In the genomic region with DNA sequence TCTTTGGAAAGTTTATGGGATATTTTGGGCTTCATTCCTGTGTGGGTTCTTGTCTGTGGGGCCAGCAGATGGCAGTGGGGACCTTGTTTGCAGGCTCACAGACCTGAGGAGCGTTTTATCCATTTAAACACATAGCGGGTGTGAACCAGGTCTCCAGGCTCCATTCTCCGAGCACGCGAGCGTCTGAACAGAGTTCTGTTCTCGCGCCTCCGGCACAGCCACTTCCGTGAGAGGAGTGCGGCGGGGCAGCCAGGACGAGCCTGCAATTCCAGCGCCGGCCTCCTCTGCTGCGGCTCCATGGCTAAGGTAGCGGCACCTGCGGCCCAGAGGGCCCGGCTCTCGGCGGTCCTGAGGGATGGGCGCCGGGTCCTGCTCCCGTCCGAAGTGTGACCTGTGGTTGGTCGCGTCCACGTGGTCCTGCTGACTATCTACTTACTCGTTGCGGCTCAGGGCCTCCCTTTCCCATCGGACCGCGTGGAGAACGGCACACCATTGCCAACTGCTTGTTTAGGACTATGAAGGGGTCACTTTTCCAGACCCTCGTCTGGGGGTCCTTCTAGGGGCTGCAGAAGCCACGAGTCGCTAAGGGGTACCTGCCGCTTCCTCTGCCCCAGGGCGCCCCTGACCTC, we compare ENCODE assay signal across 8 cellular contexts. TPM values are rescaled to one million over a fixed set of nuclear protein-coding genes. Genes with fewer than 3 reads are reported as not detected.
A peak's percentile ranks its signal among the peaks of the same experiment; 100 is the strongest.
DNase-seq lines count a peak whose midpoint lies in the region; ATAC-seq and TF ChIP-seq lines count a peak whose summit lies in the region.

No MANE protein-coding gene starts in this region.

- H3K9me3 Mint-ChIP-seq in activated naive CD4-positive, alpha-beta T cell treated with anti-CD3 and anti-CD28 coated beads, Interleukin-2, amount 10 ng/mL, durations not matched to agents 7 days and 5 days = no peaks in the 10 kb centered on the region
- H3K9me3 Mint-ChIP-seq in activated T-helper 17 cell treated with anti-CD3 and anti-CD28 coated beads, Interleukin-2, amount 50 U/mL, for 72 hours = no peaks in the 10 kb centered on the region

- CTCF ChIA-PET in activated naive CD4-positive, alpha-beta T cell treated with anti-CD3 and anti-CD28 coated beads, Interleukin-2, amount 10 ng/mL, durations not matched to agents 7 days and 5 days (lab: Charles Lee) = interaction anchor here (0.7 to 2.2 kb wide), 3 partner anchors 9 to 164 kb away, joined by 3 to 7 read pairs (median 4); no protein-coding TSS in a partner anchor

- H3K36me3 ChIP-seq in right atrium auricular region (no peaks in the 10 kb centered on the region), suprapubic skin (no peaks in the 10 kb centered on the region)

- no peaks in the 10 kb centered on the region for H3K36me3 Mint-ChIP-seq in activated naive CD4-positive, alpha-beta T cell treated with anti-CD3 and anti-CD28 coated beads, Interleukin-2, amount 10 ng/mL, durations not matched to agents 7 days and 5 days
- H3K36me3 Mint-ChIP-seq in activated T-helper 17 cell treated with anti-CD3 and anti-CD28 coated beads, Interleukin-2, amount 50 U/mL, for 72 hours (ENCODE audit: low read depth) = no peaks in the 10 kb centered on the region

- peaks cover 69% of the 10 kb centered on the region for H3K27me3 Mint-ChIP-seq in activated naive CD4-positive, alpha-beta T cell treated with anti-CD3 and anti-CD28 coated beads, Interleukin-2, amount 10 ng/mL, durations not matched to agents 7 days and 5 days
- peaks cover 23% of the 10 kb centered on the region for H3K27me3 Mint-ChIP-seq in activated T-helper 17 cell treated with anti-CD3 and anti-CD28 coated beads, Interleukin-2, amount 50 U/mL, for 72 hours

- H3K4me3 Mint-ChIP-seq in activated naive CD4-positive, alpha-beta T cell treated with anti-CD3 and anti-CD28 coated beads, Interleukin-2, amount 10 ng/mL, durations not matched to agents 7 days and 5 days = peak overlapping the region; percentile 18
- H3K4me3 Mint-ChIP-seq in activated T-helper 17 cell treated with anti-CD3 and anti-CD28 coated beads, Interleukin-2, amount 50 U/mL, for 72 hours = no peak overlapping the region

- no peak for TF ChIP-seq EP300 in suprapubic skin (IDR thresholded peaks at IDR 0.05)

- WGBS in suprapubic skin = 12% methylated on average over 32 of the region's 39 CpGs

- TF ChIP-seq POLR2A in suprapubic skin (IDR thresholded peaks at IDR 0.05) = no peak

- DNase-seq in activated naive CD4-positive, alpha-beta T cell treated with anti-CD3 and anti-CD28 coated beads, Interleukin-2, amount 10 ng/mL, durations not matched to agents 7 days and 5 days = no peak
- no peak for DNase-seq in activated naive CD4-positive, alpha-beta T cell treated with Interleukin-2 at 50 U/mL for 16 hours
- DNase-seq in right atrium auricular region (ENCODE audit: low spot score) (no peak), suprapubic skin (ENCODE audit: low spot score in 2 of 2) (no peak), substantia nigra (lab: John Stamatoyannopoulos, UW) (no peak), NCI-H2196 (lab: John Stamatoyannopoulos, UW; ENCODE audit: unreplicated experiment) (no peak)

- H3K4me3 ChIP-seq in right atrium auricular region (peak overlapping the region; percentile 7 to 43), suprapubic skin (peak overlapping the region; percentile 53)

- H3K4me1 Mint-ChIP-seq in activated naive CD4-positive, alpha-beta T cell treated with anti-CD3 and anti-CD28 coated beads, Interleukin-2, amount 10 ng/mL, durations not matched to agents 7 days and 5 days = peaks cover 14% of the 10 kb centered on the region
- H3K4me1 Mint-ChIP-seq in activated T-helper 17 cell treated with anti-CD3 and anti-CD28 coated beads, Interleukin-2, amount 50 U/mL, for 72 hours = peaks cover 5% of the 10 kb centered on the region

- H3K9me3 ChIP-seq in right atrium auricular region = peaks cover 0 to 4% of the 10 kb centered on the region in 2 donors
- no peaks in the 10 kb centered on the region for H3K9me3 ChIP-seq in suprapubic skin

- H3K27me3 ChIP-seq in right atrium auricular region (peaks cover 0 to 5% of the 10 kb centered on the region in 2 donors), suprapubic skin (peaks cover 56% of the 10 kb centered on the region)

- ATAC-seq in activated T-helper 17 cell treated with anti-CD3 and anti-CD28 coated beads, Interleukin-2, amount 50 U/mL, for 72 hours (replicated peaks) = peak; percentile 27
- no peak for ATAC-seq in GM18867 (IDR thresholded peaks at IDR 0.05; ENCODE audit: unreplicated experiment)

- H3K27ac ChIP-seq in right atrium auricular region (no peak overlapping the region), suprapubic skin (no peak overlapping the region), substantia nigra (ENCODE audit: low read depth, low read length, poor library complexity, severe bottlenecking) (no peak overlapping the region)

- H3K27ac Mint-ChIP-seq in activated naive CD4-positive, alpha-beta T cell treated with anti-CD3 and anti-CD28 coated beads, Interleukin-2, amount 10 ng/mL, durations not matched to agents 7 days and 5 days = no peak overlapping the region
- H3K27ac Mint-ChIP-seq in activated T-helper 17 cell treated with anti-CD3 and anti-CD28 coated beads, Interleukin-2, amount 50 U/mL, for 72 hours = no peak overlapping the region

- H3K4me1 ChIP-seq in right atrium auricular region = peaks cover 0 to 44% of the 10 kb centered on the region in 2 donors
- peaks cover 39% of the 10 kb centered on the region for H3K4me1 ChIP-seq in suprapubic skin

- TF ChIP-seq CTCF in right atrium auricular region (IDR thresholded peaks at IDR 0.05) (peak in 1 of 2 donors; percentile 34), suprapubic skin (IDR thresholded peaks at IDR 0.05) (no peak)

RNA-seq across cellular contexts. Expression of gene NRARP, which starts 7.3 kb away (rescaled TPM):
- under 1 TPM; 0.66 to 0.86 TPM for total RNA-seq in activated T-helper 17 cell treated with anti-CD3 and anti-CD28 coated beads, Interleukin-2, amount 50 U/mL, for 72 hours
- total RNA-seq in right atrium auricular region = 10 to 100 TPM in 1 of 2 donors, 1 to 10 TPM in 1; 5.6 to 13.3 TPM
- total RNA-seq in suprapubic skin = 10 to 100 TPM; 25.3 to 69.0 (median 65.5) TPM

RNA-seq across cellular contexts. Expression of gene TOR4A, which starts 17.3 kb away (rescaled TPM):
- total RNA-seq in activated T-helper 17 cell treated with anti-CD3 and anti-CD28 coated beads, Interleukin-2, amount 50 U/mL, for 72 hours = 10 to 100 TPM in 1 of 2 donors, 1 to 10 TPM in 1; 4.9 to 11.5 TPM
- total RNA-seq in right atrium auricular region (10 to 100 TPM in 1 of 2 donors, 1 to 10 TPM in 1; 9.4 to 16.8 TPM), suprapubic skin (1 to 10 TPM; 3.5 to 9.2 (median 4.4) TPM)

RNA-seq across cellular contexts. Expression of gene NELFB, which starts 39.7 kb away (rescaled TPM):
- total RNA-seq in activated T-helper 17 cell treated with anti-CD3 and anti-CD28 coated beads, Interleukin-2, amount 50 U/mL, for 72 hours = 10 to 100 TPM; 43.6 to 78.0 TPM
- total RNA-seq in right atrium auricular region (10 to 100 TPM; 30.0 to 38.0 TPM), suprapubic skin (10 to 100 TPM; 45.0 to 54.2 (median 50.9) TPM)

RNA-seq across cellular contexts. Expression of gene STPG3, which starts 43.7 kb away (rescaled TPM):
- total RNA-seq in activated T-helper 17 cell treated with anti-CD3 and anti-CD28 coated beads, Interleukin-2, amount 50 U/mL, for 72 hours = not detected
- not detected for total RNA-seq in right atrium auricular region
- 1 to 10 TPM in 1 of 4 donors, not detected in 3; 1.2 TPM for total RNA-seq in suprapubic skin

RNA-seq across cellular contexts. Expression of gene TUBB4B, which starts 53.7 kb away (rescaled TPM):
- 100 to 1,000 TPM; 232 to 372 TPM for total RNA-seq in activated T-helper 17 cell treated with anti-CD3 and anti-CD28 coated beads, Interleukin-2, amount 50 U/mL, for 72 hours
- 100 to 1,000 TPM; 310 to 394 TPM for total RNA-seq in right atrium auricular region
- 100 to 1,000 TPM; 225 to 708 (median 639) TPM for total RNA-seq in suprapubic skin
